17 cellular contexts compared by ENCODE assay signal in genomic region chr17:4072487-4073157, GRCh38.
DNase-seq lines count a peak whose midpoint lies in the region; ATAC-seq and TF ChIP-seq lines count a peak whose summit lies in the region.
"Had no signal": no experiment of that assay in that cellular context is flagged by ENCODE, and none has a peak within 500 bp of the region (broad histone marks: within the 10 kb centered on the region; RNA-seq: fewer than 3 reads in every experiment).

No MANE protein-coding gene starts in this region.

- H3K4me3 ChIP-seq in ovary = no peak overlapping the region
- H3K4me3 ChIP-seq: lung had no signal

- H3K27ac Mint-ChIP-seq in stimulated activated naive CD8-positive, alpha-beta T cell treated with anti-CD3 and anti-CD28 coated beads, Interleukin-15, Interleukin-2, amounts not matched to agents 100 ng/mL and 50 ng/mL, for 24 hours = peak overlapping the region; percentile 19
- H3K27ac Mint-ChIP-seq in stimulated activated naive CD8-positive, alpha-beta T cell treated with anti-CD3 and anti-CD28 coated beads, Interleukin-15, amount 100 ng/mL, for 72 hours = no peak overlapping the region

- no peak overlapping the region for H3K27ac ChIP-seq in ovary

- no peaks in the 10 kb centered on the region for H3K27me3 ChIP-seq in ovary

- H3K27me3 Mint-ChIP-seq in stimulated activated naive CD8-positive, alpha-beta T cell treated with anti-CD3 and anti-CD28 coated beads, Interleukin-15, Interleukin-2, amounts not matched to agents 100 ng/mL and 50 ng/mL, for 24 hours = no peaks in the 10 kb centered on the region
- H3K27me3 Mint-ChIP-seq in stimulated activated naive CD8-positive, alpha-beta T cell treated with anti-CD3 and anti-CD28 coated beads, Interleukin-15, amount 100 ng/mL, for 72 hours = no peaks in the 10 kb centered on the region

- H3K36me3 ChIP-seq in ovary = no peaks in the 10 kb centered on the region

- no peaks in the 10 kb centered on the region for H3K9me3 ChIP-seq in ovary

- no peak for TF ChIP-seq POLR2A in ovary (IDR thresholded peaks at IDR 0.05)

- peaks cover 5% of the 10 kb centered on the region for H3K4me1 Mint-ChIP-seq in stimulated activated naive CD8-positive, alpha-beta T cell treated with anti-CD3 and anti-CD28 coated beads, Interleukin-15, Interleukin-2, amounts not matched to agents 100 ng/mL and 50 ng/mL, for 24 hours (ENCODE audit: low read depth)
- no peaks in the 10 kb centered on the region for H3K4me1 Mint-ChIP-seq in stimulated activated naive CD8-positive, alpha-beta T cell treated with anti-CD3 and anti-CD28 coated beads, Interleukin-15, amount 100 ng/mL, for 72 hours

- intact Hi-C loops in ovary (cut with DNase I) = no loop called here

- peaks cover 76% of the 10 kb centered on the region for H3K36me3 Mint-ChIP-seq in stimulated activated naive CD8-positive, alpha-beta T cell treated with anti-CD3 and anti-CD28 coated beads, Interleukin-15, Interleukin-2, amounts not matched to agents 100 ng/mL and 50 ng/mL, for 24 hours (ENCODE audit: low read depth)

- no peaks in the 10 kb centered on the region for H3K4me1 ChIP-seq in ovary (ENCODE audit: insufficient read depth)

- no peak for TF ChIP-seq CTCF in ovary (IDR thresholded peaks at IDR 0.05)

- no peak for ATAC-seq in stimulated activated naive CD8-positive, alpha-beta T cell treated with anti-CD3 and anti-CD28 coated beads, Interleukin-15, amount 100 ng/mL, for 72 hours
- no peak for ATAC-seq in GM21528 (IDR thresholded peaks at IDR 0.05; ENCODE audit: low FRiP score, unreplicated experiment)

- H3K4me3 Mint-ChIP-seq in stimulated activated naive CD8-positive, alpha-beta T cell treated with anti-CD3 and anti-CD28 coated beads, Interleukin-15, Interleukin-2, amounts not matched to agents 100 ng/mL and 50 ng/mL, for 24 hours = no peak overlapping the region
- no peak overlapping the region for H3K4me3 Mint-ChIP-seq in stimulated activated naive CD8-positive, alpha-beta T cell treated with anti-CD3 and anti-CD28 coated beads, Interleukin-15, amount 100 ng/mL, for 72 hours

- no peaks in the 10 kb centered on the region for H3K9me3 Mint-ChIP-seq in stimulated activated naive CD8-positive, alpha-beta T cell treated with anti-CD3 and anti-CD28 coated beads, Interleukin-15, Interleukin-2, amounts not matched to agents 100 ng/mL and 50 ng/mL, for 24 hours
- H3K9me3 Mint-ChIP-seq in stimulated activated naive CD8-positive, alpha-beta T cell treated with anti-CD3 and anti-CD28 coated beads, Interleukin-15, amount 100 ng/mL, for 72 hours = no peaks in the 10 kb centered on the region

- no peak for TF ChIP-seq EP300 in ovary (IDR thresholded peaks at IDR 0.05)

- DNase-seq in stimulated activated naive CD8-positive, alpha-beta T cell treated with anti-CD3 and anti-CD28 coated beads, Interleukin-15, amount 100 ng/mL, for 72 hours = no peak
- peak; percentile 16 for DNase-seq in cerebellum (ENCODE audit: low spot score)
- peak; percentile 54 for DNase-seq in myocyte (ENCODE audit: low read depth)
- no peak for DNase-seq in ovary
- DNase-seq in NCI-H2107 (lab: John Stamatoyannopoulos, UW) = no peak
- DNase-seq in activated effector memory CD4-positive, alpha-beta T cell treated with Interleukin-2 at 50 U/mL for 16 hours = no peak
- DNase-seq: activated CD4-positive, alpha-beta T cell treated with anti-CD3 and anti-CD28 coated beads, Interleukin-2, amount 50 U/mL, for 1 hour; activated gamma-delta T cell; AML-193; GDM1; head of caudate nucleus; NCI-H345; OCI-M1; posterior cingulate gyrus had no signal

- 36 to 57% (median 54%) methylated on average over 4 of the region's 4 CpGs for WGBS in ovary, 3 donors

Comparison
In these comparisons a context has a peak if more than half of its experiments do, and no peak if none do; other contexts are left out.
1. DNase-seq: peak in cerebellum (single experiment) and myocyte (single experiment); none in stimulated activated naive CD8-positive, alpha-beta T cell treated with anti-CD3 and anti-CD28 coated beads, Interleukin-15, amount 100 ng/mL, for 72 hours (0 of 2), ovary (0 of 5), NCI-H2107 (single experiment) and activated effector memory CD4-positive, alpha-beta T cell treated with Interleukin-2 at 50 U/mL for 16 hours (single experiment).